8 cellular contexts compared by ENCODE assay signal in genomic region chr13:50081106-50081898, GRCh38.
DNase-seq lines count a peak whose midpoint lies in the region; ATAC-seq, FAIRE-seq and TF ChIP-seq lines count a peak whose summit lies in the region.

No MANE protein-coding gene starts in this region.

- in situ Hi-C loops in GM13977 (cut with MboI; ENCODE audit: low pct_unique_long_range_greater_than_20kb, low sequenced_read_pairs, unreplicated experiment) = loop anchor here (10.0 to 25.0 kb wide), 2 partner anchors 723 to 831 kb away; partner anchors contain the start of gene RNASEH2B

- FAIRE-seq in pancreas (lab: Jason Lieb, UNC) (no peak), urothelium cell line (lab: Jason Lieb, UNC) (no peak)

- no peaks in the 10 kb centered on the region for H3K9me2 ChIP-seq in OCI-LY1 (ENCODE audit: low read depth, low read length)

- H3K9me3 ChIP-seq in OCI-LY1 (ENCODE audit: low read length) (no peaks in the 10 kb centered on the region), pancreas (no peaks in the 10 kb centered on the region)

- H3K4me3 Mint-ChIP-seq in glutamatergic neuron (ENCODE audit: unreplicated experiment) = peak overlapping the region; percentile 98

- peak overlapping the region; percentile 89 for H3K4me2 ChIP-seq in OCI-LY1 (ENCODE audit: low read length)

- no peak overlapping the region for H2AFZ ChIP-seq in OCI-LY1 (ENCODE audit: low read length)

- peaks cover 82% of the 10 kb centered on the region for H3K79me2 ChIP-seq in OCI-LY1 (ENCODE audit: insufficient read depth, low read length)

- peak overlapping the region; percentile 95 for H3K27ac ChIP-seq in OCI-LY1 (ENCODE audit: low read depth, low read length, poor library complexity, severe bottlenecking)
- peak overlapping the region; percentile 36 to 91 (median 64) for H3K27ac ChIP-seq in pancreas

- 0 to 1% methylated on average over 63 to 71 of the region's 71 CpGs for WGBS in pancreas, 2 donors

- no peak for TF ChIP-seq CTCF in GM13977 (IDR thresholded peaks at IDR 0.05; ENCODE audit: extremely low read depth, insufficient read depth, missing control alignments)
- peak; percentile 33; the same call in 1 of the 2 replicates for TF ChIP-seq CTCF in OCI-LY1 (IDR thresholded peaks at IDR 0.05; ENCODE audit: low read length)
- TF ChIP-seq CTCF in glutamatergic neuron (IDR thresholded peaks at IDR 0.05; ENCODE audit: partially characterized antibody, unreplicated experiment) = no peak
- no peak for TF ChIP-seq CTCF in pancreas (IDR thresholded peaks at IDR 0.05)

- H3K4me1 Mint-ChIP-seq in glutamatergic neuron (ENCODE audit: low read depth, unreplicated experiment) = peaks cover 12% of the 10 kb centered on the region

- H3K36me3 ChIP-seq in OCI-LY1 (ENCODE audit: insufficient read depth, low read length) = peaks cover 45% of the 10 kb centered on the region
- H3K36me3 ChIP-seq in pancreas = no peaks in the 10 kb centered on the region

- H3K9ac ChIP-seq in OCI-LY1 (ENCODE audit: low read length) = peak overlapping the region; percentile 100

- H4K20me1 ChIP-seq in OCI-LY1 (ENCODE audit: insufficient read depth, low read length) = 0 out of 2 replicates have a peak, but pooled peaks cover 3% of the 10 kb centered on the region

- peaks cover 12% of the 10 kb centered on the region for H3K9me3 Mint-ChIP-seq in glutamatergic neuron (ENCODE audit: unreplicated experiment)

- H3K27ac Mint-ChIP-seq in glutamatergic neuron (ENCODE audit: unreplicated experiment) = peak overlapping the region; percentile 97

- DNase-seq in GM13977 (ENCODE audit: low spot score) (peak; percentile 20), glutamatergic neuron (peak; percentile 63), pancreas (peak; percentile 26 to 89 (median 64)), urothelium cell line (ENCODE audit: low spot score) (peak; percentile 23), OCI-M2 (lab: John Stamatoyannopoulos, UW; ENCODE audit: unreplicated experiment) (no peak)
- DNase-seq in activated T-helper 9 cell treated with anti-CD3 and anti-CD28 coated beads, Interleukin-2, amount 50 U/mL, for 16 hours (ENCODE audit: low read depth) = peak; percentile 33

- intact Hi-C loops in pancreas (cut with DNase I) = no loop called here

- H3K4me1 ChIP-seq in OCI-LY1 (ENCODE audit: insufficient read depth, low read length, severe bottlenecking) = peaks cover 51% of the 10 kb centered on the region
- H3K4me1 ChIP-seq in pancreas = peaks cover 4 to 15% (median 6%) of the 10 kb centered on the region in 3 donors

- H3K27me3 ChIP-seq in OCI-LY1 (ENCODE audit: insufficient read depth, low read length) (no peaks in the 10 kb centered on the region), pancreas (peaks cover 0 to 8% (median 2%) of the 10 kb centered on the region in 4 donors)

- peaks cover 5% of the 10 kb centered on the region; the same call in 1 of the 2 replicates for H3F3A ChIP-seq in OCI-LY1 (ENCODE audit: insufficient read depth, low read length)

- peak; percentile 11 for ATAC-seq in HG02840 (IDR thresholded peaks at IDR 0.05; ENCODE audit: low FRiP score, unreplicated experiment)
- ATAC-seq in pancreas = peak; percentile 13 to 37 (median 26)

- no peaks in the 10 kb centered on the region for H3K36me3 Mint-ChIP-seq in glutamatergic neuron (ENCODE audit: unreplicated experiment)

- H3K27me3 Mint-ChIP-seq in glutamatergic neuron (ENCODE audit: unreplicated experiment) = peaks cover 18% of the 10 kb centered on the region

- H3K4me3 ChIP-seq in OCI-LY1 (ENCODE audit: low read depth, low read length, poor library complexity, severe bottlenecking) (peak overlapping the region; percentile 95), pancreas (peak overlapping the region; percentile 47 to 68 (median 50))
